In genomic region chrX:115459883-115460564, GRCh38 we compare ENCODE assay signal across 19 cellular contexts.
DNase-seq lines count a peak whose midpoint lies in the region; ATAC-seq, FAIRE-seq and TF ChIP-seq lines count a peak whose summit lies in the region.
"Had no signal": no experiment of that assay in that cellular context is flagged by ENCODE, and none has a peak within 500 bp of the region (broad histone marks: within the 10 kb centered on the region; RNA-seq: fewer than 3 reads in every experiment).

No MANE protein-coding gene starts in this region.

- peaks cover 4% of the 10 kb centered on the region for H3K4me1 Mint-ChIP-seq in type B pancreatic cell (ENCODE audit: unreplicated experiment)
- H3K4me1 Mint-ChIP-seq: activated naive CD4-positive, alpha-beta T cell treated with anti-CD3 and anti-CD28 coated beads, Interleukin-2, amount 50 U/mL, for 24 hours; IgD-negative memory B cell; natural killer cell had no signal

- ATAC-seq in SK-N-SH treated with all-trans-retinoic acid at 6 μM for 48 hours, result peak; percentile 42; the same call in 2 of the 3 replicates
- ATAC-seq in pancreas, result no peak
- ATAC-seq in GM21529 (IDR thresholded peaks at IDR 0.05; ENCODE audit: unreplicated experiment), result no peak
- ATAC-seq: natural killer cell had no signal

- H3K9me3 Mint-ChIP-seq in type B pancreatic cell, result peaks cover 4% of the 10 kb centered on the region
- H3K9me3 Mint-ChIP-seq: activated naive CD4-positive, alpha-beta T cell treated with anti-CD3 and anti-CD28 coated beads, Interleukin-2, amount 50 U/mL, for 24 hours; activated T-cell treated with anti-CD3 and anti-CD28 coated beads, Interleukin-2, amount 50 U/mL, for 24 hours; endodermal cell; natural killer cell had no signal

- H3K9ac ChIP-seq in fibroblast of lung (ENCODE audit: insufficient read depth, low read length) (no peak overlapping the region), colonic mucosa (ENCODE audit: low read depth in 2 of 2, low read length in 2 of 2) (no peak overlapping the region)

- H3K4me1 ChIP-seq in fibroblast of lung (ENCODE audit: control insufficient read depth, extremely low read depth, insufficient read depth, low read length) (no peaks in the 10 kb centered on the region), pancreas (no peaks in the 10 kb centered on the region), colonic mucosa (no peaks in the 10 kb centered on the region)
- H3K4me1 ChIP-seq: Peyer's patch had no signal

- H3K27me3 ChIP-seq in fibroblast of lung (ENCODE audit: control insufficient read depth, insufficient read depth, low read length) (no peaks in the 10 kb centered on the region), pancreas (peaks cover 0 to 28% (median 0%) of the 10 kb centered on the region in 4 donors), colonic mucosa (no peaks in the 10 kb centered on the region)
- H3K27me3 ChIP-seq: cardiac muscle cell, Peyer's patch had no signal

- no peak overlapping the region for H3K27ac Mint-ChIP-seq in type B pancreatic cell
- H3K27ac Mint-ChIP-seq: activated naive CD4-positive, alpha-beta T cell treated with anti-CD3 and anti-CD28 coated beads, Interleukin-2, amount 50 U/mL, for 24 hours; activated T-cell treated with anti-CD3 and anti-CD28 coated beads, Interleukin-2, amount 50 U/mL, for 24 hours; endodermal cell; IgD-negative memory B cell; natural killer cell had no signal

- H3K27ac ChIP-seq in fibroblast of lung (ENCODE audit: insufficient read depth, low read length), result no peak overlapping the region
- no peak overlapping the region for H3K27ac ChIP-seq in pancreas
- no peak overlapping the region for H3K27ac ChIP-seq in colonic mucosa
- H3K27ac ChIP-seq: cardiac muscle cell, Peyer's patch had no signal

- no peak overlapping the region for H3K4me3 ChIP-seq in fibroblast of lung (replicated peaks in 1 of 4; ENCODE audit: control extremely low read depth in 1 of 4, insufficient read depth in 1 of 4, low read depth in 3 of 4, low read length in 4 of 4)
- H3K4me3 ChIP-seq in pancreas, result no peak overlapping the region
- H3K4me3 ChIP-seq in colonic mucosa, result no peak overlapping the region
- H3K4me3 ChIP-seq: cardiac muscle cell, lung, Peyer's patch had no signal

- H3K27me3 Mint-ChIP-seq in type B pancreatic cell, result no peaks in the 10 kb centered on the region
- H3K27me3 Mint-ChIP-seq: activated naive CD4-positive, alpha-beta T cell treated with anti-CD3 and anti-CD28 coated beads, Interleukin-2, amount 50 U/mL, for 24 hours had no signal

- 43 to 50% methylated on average over 1 of the region's 1 CpG for WGBS in pancreas, 2 donors

- DNase-seq in EH (ENCODE audit: low read depth) (peak; percentile 54), fibroblast of lung (ENCODE audit: low read depth in 2 of 2) (peak; percentile 52 to 59), pancreas (no peak), NCI-H82 treated with DMSO at 0.1 percent for 48 hours (lab: John Stamatoyannopoulos, UW; ENCODE audit: unreplicated experiment) (no peak), type B pancreatic cell (ENCODE audit: extremely low spot score, unreplicated experiment) (no peak), colonic mucosa (no peak)
- DNase-seq: activated CD4-positive, alpha-beta T cell treated with anti-CD3 and anti-CD28 coated beads, Interleukin-2, amount 50 U/mL, for 1 hour; activated T-cell treated with anti-CD3 and anti-CD28 coated beads, Interleukin-2, amount 50 U/mL, for 24 hours; endodermal cell; MV-4-11; natural killer cell; Peyer's patch; SW 1271 had no signal

- H3K9me3 ChIP-seq in fibroblast of lung (ENCODE audit: control insufficient read depth, insufficient read depth, low read depth, low read length) (no peaks in the 10 kb centered on the region), pancreas (no peaks in the 10 kb centered on the region), colonic mucosa (no peaks in the 10 kb centered on the region)
- H3K9me3 ChIP-seq: Peyer's patch had no signal

- TF ChIP-seq CTCF in fibroblast of lung (conservative IDR thresholded peaks at IDR 0.05 in 1 of 2, IDR thresholded peaks at IDR 0.05 in 1 of 2; ENCODE audit: low read depth in 1 of 2, low read length in 2 of 2) (no peak), pancreas (IDR thresholded peaks at IDR 0.05) (no peak), type B pancreatic cell (conservative IDR thresholded peaks at IDR 0.05) (no peak), colonic mucosa (IDR thresholded peaks at IDR 0.05) (no peak)

- intact Hi-C loops in pancreas (cut with DNase I) (no loop called here), colonic mucosa (cut with DNase I) (no loop called here)

- H3K79me2 ChIP-seq in fibroblast of lung (ENCODE audit: control insufficient read depth, insufficient read depth, low read length), result no peaks in the 10 kb centered on the region

- peak; percentile 96 for FAIRE-seq in pancreas (lab: Jason Lieb, UNC)

- H4K20me1 ChIP-seq in fibroblast of lung (ENCODE audit: control insufficient read depth, extremely low read depth, insufficient read depth, low read length), result no peaks in the 10 kb centered on the region

- peak overlapping the region; percentile 8 for H3K4me2 ChIP-seq in fibroblast of lung (ENCODE audit: extremely low read depth, insufficient read depth, low read length)

- no peaks in the 10 kb centered on the region for H3K36me3 Mint-ChIP-seq in type B pancreatic cell
- H3K36me3 Mint-ChIP-seq: activated naive CD4-positive, alpha-beta T cell treated with anti-CD3 and anti-CD28 coated beads, Interleukin-2, amount 50 U/mL, for 24 hours; IgD-negative memory B cell; natural killer cell had no signal

- H3K4me3 Mint-ChIP-seq in type B pancreatic cell, result no peak overlapping the region
- H3K4me3 Mint-ChIP-seq: activated naive CD4-positive, alpha-beta T cell treated with anti-CD3 and anti-CD28 coated beads, Interleukin-2, amount 50 U/mL, for 24 hours; activated T-cell treated with anti-CD3 and anti-CD28 coated beads, Interleukin-2, amount 50 U/mL, for 24 hours; endodermal cell; IgD-negative memory B cell; natural killer cell had no signal

- H3K36me3 ChIP-seq in fibroblast of lung (ENCODE audit: control insufficient read depth, insufficient read depth, low read length) (no peaks in the 10 kb centered on the region), pancreas (no peaks in the 10 kb centered on the region), colonic mucosa (no peaks in the 10 kb centered on the region)
- H3K36me3 ChIP-seq: cardiac muscle cell, Peyer's patch had no signal

- H2AFZ ChIP-seq in fibroblast of lung (ENCODE audit: low read length), result no peak overlapping the region

TF ChIP-seq in SK-N-SH treated with all-trans-retinoic acid at 6 μM for 48 hours, 23 proteins besides CTCF, POLR2A, EP300 and RAD21 (continues in another document):
- TF ChIP-seq, protein P1, sequence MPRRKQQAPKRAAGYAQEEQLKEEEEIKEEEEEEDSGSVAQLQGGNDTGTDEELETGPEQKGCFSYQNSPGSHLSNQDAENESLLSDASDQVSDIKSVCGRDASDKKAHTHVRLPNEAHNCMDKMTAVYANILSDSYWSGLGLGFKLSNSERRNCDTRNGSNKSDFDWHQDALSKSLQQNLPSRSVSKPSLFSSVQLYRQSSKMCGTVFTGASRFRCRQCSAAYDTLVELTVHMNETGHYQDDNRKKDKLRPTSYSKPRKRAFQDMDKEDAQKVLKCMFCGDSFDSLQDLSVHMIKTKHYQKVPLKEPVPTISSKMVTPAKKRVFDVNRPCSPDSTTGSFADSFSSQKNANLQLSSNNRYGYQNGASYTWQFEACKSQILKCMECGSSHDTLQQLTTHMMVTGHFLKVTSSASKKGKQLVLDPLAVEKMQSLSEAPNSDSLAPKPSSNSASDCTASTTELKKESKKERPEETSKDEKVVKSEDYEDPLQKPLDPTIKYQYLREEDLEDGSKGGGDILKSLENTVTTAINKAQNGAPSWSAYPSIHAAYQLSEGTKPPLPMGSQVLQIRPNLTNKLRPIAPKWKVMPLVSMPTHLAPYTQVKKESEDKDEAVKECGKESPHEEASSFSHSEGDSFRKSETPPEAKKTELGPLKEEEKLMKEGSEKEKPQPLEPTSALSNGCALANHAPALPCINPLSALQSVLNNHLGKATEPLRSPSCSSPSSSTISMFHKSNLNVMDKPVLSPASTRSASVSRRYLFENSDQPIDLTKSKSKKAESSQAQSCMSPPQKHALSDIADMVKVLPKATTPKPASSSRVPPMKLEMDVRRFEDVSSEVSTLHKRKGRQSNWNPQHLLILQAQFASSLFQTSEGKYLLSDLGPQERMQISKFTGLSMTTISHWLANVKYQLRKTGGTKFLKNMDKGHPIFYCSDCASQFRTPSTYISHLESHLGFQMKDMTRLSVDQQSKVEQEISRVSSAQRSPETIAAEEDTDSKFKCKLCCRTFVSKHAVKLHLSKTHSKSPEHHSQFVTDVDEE (CRISPR knock-in tag; IDR thresholded peaks at IDR 0.05), result no peak
- no peak for TF ChIP-seq OSR1 (CRISPR knock-in tag; IDR thresholded peaks at IDR 0.05)
- no peak for TF ChIP-seq ZFP30 (CRISPR knock-in tag; IDR thresholded peaks at IDR 0.05)
- TF ChIP-seq PPARA (CRISPR knock-in tag; IDR thresholded peaks at IDR 0.05; ENCODE audit: borderline replicate concordance), result no peak
- TF ChIP-seq SNAI2 (CRISPR knock-in tag; IDR thresholded peaks at IDR 0.05), result no peak
- TF ChIP-seq ESRRG (CRISPR knock-in tag; IDR thresholded peaks at IDR 0.05), result no peak
- no peak for TF ChIP-seq ZNF8 (CRISPR knock-in tag; IDR thresholded peaks at IDR 0.05)
- no peak for TF ChIP-seq RARB (CRISPR knock-in tag; IDR thresholded peaks at IDR 0.05)
- TF ChIP-seq ISL1 (CRISPR knock-in tag; IDR thresholded peaks at IDR 0.05), result no peak
- TF ChIP-seq ZNF565 (CRISPR knock-in tag; conservative IDR thresholded peaks at IDR 0.05; ENCODE audit: low read depth), result no peak
- TF ChIP-seq, protein P2, sequence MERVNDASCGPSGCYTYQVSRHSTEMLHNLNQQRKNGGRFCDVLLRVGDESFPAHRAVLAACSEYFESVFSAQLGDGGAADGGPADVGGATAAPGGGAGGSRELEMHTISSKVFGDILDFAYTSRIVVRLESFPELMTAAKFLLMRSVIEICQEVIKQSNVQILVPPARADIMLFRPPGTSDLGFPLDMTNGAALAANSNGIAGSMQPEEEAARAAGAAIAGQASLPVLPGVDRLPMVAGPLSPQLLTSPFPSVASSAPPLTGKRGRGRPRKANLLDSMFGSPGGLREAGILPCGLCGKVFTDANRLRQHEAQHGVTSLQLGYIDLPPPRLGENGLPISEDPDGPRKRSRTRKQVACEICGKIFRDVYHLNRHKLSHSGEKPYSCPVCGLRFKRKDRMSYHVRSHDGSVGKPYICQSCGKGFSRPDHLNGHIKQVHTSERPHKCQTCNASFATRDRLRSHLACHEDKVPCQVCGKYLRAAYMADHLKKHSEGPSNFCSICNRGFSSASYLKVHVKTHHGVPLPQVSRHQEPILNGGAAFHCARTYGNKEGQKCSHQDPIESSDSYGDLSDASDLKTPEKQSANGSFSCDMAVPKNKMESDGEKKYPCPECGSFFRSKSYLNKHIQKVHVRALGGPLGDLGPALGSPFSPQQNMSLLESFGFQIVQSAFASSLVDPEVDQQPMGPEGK (CRISPR knock-in tag; IDR thresholded peaks at IDR 0.05; ENCODE audit: borderline replicate concordance), result no peak
- TF ChIP-seq ARNTL (CRISPR knock-in tag; IDR thresholded peaks at IDR 0.05; ENCODE audit: borderline replicate concordance, low read depth), result no peak
- TF ChIP-seq ZFP3 (CRISPR knock-in tag; IDR thresholded peaks at IDR 0.05), result no peak

Comparison
In these comparisons a context has a peak if more than half of its experiments do, and no peak if none do; other contexts are left out.
1. DNase-seq: peak in EH (single experiment) and fibroblast of lung (2 of 2); none in pancreas (0 of 6), NCI-H82 treated with DMSO at 0.1 percent for 48 hours (single experiment), type B pancreatic cell (single experiment) and colonic mucosa (single experiment).